ENCODE assay signal across 1 cellular context in the genomic region with DNA sequence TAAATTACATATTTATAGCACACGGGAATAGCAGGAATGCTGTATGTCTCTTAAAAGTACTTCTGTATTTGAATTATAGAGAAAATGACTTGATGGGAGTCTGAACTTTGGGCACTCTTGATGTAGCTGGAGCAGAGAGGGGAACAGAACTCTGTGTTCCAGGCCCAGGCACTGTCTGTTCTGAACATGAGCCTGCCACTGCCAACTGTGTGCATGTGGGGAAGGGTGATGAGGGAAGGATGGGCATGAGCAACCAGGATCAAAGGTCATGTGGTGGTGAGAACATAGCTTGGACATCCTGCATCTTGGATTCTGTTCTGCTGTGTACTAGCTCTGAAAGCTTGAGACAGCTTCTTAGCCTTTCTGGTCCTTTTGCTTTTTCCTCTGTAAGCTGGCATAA.
TF ChIP-seq lines count a peak whose summit lies in the region.

No MANE protein-coding gene starts in this region.

TF ChIP-seq in HepG2, 621 proteins besides CTCF, POLR2A, EP300 and RAD21:
- TF ChIP-seq CREB3 (CRISPR knock-in tag; IDR thresholded peaks at IDR 0.05) (no peak), ZNF263 (CRISPR knock-in tag; IDR thresholded peaks at IDR 0.05) (no peak), TMF1 (CRISPR knock-in tag; IDR thresholded peaks at IDR 0.05; ENCODE audit: low read depth) (no peak), SKI (IDR thresholded peaks at IDR 0.05; ENCODE audit: partially characterized antibody) (no peak), ELF3 (CRISPR knock-in tag; IDR thresholded peaks at IDR 0.05) (no peak), EEA1 (CRISPR knock-in tag; IDR thresholded peaks at IDR 0.05; ENCODE audit: borderline replicate concordance) (no peak), ZNF891 (CRISPR knock-in tag; IDR thresholded peaks at IDR 0.05) (no peak), JARID2 (CRISPR knock-in tag; IDR thresholded peaks at IDR 0.05; ENCODE audit: insufficient replicate concordance) (no peak), ZNF367 (CRISPR knock-in tag; IDR thresholded peaks at IDR 0.05; ENCODE audit: borderline replicate concordance) (no peak), REL (CRISPR knock-in tag; conservative IDR thresholded peaks at IDR 0.05) (no peak), TBL1XR1 (IDR thresholded peaks at IDR 0.05; ENCODE audit: borderline replicate concordance, low read length, partially characterized antibody) (no peak), SATB2 (CRISPR knock-in tag; IDR thresholded peaks at IDR 0.05) (no peak), ZNF788 (CRISPR knock-in tag; IDR thresholded peaks at IDR 0.05; ENCODE audit: borderline replicate concordance) (no peak), TCF7 (IDR thresholded peaks at IDR 0.05; ENCODE audit: low read depth) (no peak), ZNF550 (CRISPR knock-in tag; IDR thresholded peaks at IDR 0.05; ENCODE audit: borderline replicate concordance) (no peak), ZNF607 (CRISPR knock-in tag; IDR thresholded peaks at IDR 0.05; ENCODE audit: borderline replicate concordance) (no peak), ZNF569 (CRISPR knock-in tag; IDR thresholded peaks at IDR 0.05; ENCODE audit: borderline replicate concordance) (no peak), PRPF4 (IDR thresholded peaks at IDR 0.05; ENCODE audit: low read depth, low read length, poor library complexity, severe bottlenecking) (no peak), JUND (CRISPR knock-in tag; IDR thresholded peaks at IDR 0.05) (no peak)
- TF ChIP-seq, protein P1, sequence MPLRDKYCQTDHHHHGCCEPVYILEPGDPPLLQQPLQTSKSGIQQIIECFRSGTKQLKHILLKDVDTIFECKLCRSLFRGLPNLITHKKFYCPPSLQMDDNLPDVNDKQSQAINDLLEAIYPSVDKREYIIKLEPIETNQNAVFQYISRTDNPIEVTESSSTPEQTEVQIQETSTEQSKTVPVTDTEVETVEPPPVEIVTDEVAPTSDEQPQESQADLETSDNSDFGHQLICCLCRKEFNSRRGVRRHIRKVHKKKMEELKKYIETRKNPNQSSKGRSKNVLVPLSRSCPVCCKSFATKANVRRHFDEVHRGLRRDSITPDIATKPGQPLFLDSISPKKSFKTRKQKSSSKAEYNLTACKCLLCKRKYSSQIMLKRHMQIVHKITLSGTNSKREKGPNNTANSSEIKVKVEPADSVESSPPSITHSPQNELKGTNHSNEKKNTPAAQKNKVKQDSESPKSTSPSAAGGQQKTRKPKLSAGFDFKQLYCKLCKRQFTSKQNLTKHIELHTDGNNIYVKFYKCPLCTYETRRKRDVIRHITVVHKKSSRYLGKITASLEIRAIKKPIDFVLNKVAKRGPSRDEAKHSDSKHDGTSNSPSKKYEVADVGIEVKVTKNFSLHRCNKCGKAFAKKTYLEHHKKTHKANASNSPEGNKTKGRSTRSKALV (CRISPR knock-in tag; IDR thresholded peaks at IDR 0.05), result no peak
TF ChIP-seq in HepG2: peak in this region for 0.
